8 cellular contexts compared by ENCODE assay signal in the genomic region with DNA sequence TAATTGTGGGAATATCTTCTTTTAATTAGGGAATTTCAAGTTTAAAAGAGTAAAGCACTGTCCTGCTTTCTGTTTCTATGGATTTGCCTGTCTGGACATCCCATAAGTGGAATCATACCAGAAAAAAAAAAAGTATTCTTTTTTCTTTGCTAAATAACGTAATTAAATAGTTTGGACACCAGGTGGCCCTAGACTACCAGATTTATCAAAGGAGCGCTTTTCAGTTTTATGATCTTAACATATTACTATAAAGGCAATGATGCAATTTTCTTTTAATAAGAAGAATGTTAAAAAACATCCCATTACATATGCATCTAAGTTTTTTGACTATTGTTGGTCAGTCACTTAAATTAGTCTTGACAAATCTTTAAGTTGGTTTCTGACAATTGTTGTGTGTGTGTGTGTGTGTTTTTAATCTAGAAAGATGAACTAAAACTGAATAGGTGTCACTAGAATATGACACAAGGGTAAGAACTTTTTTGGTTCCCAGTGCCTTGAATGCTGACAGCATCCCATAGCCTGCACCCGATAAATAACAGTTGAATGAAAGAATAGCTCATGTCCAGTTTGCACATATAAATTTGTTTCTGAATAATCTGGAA. TPM values are rescaled to one million over a fixed set of nuclear protein-coding genes. Genes with fewer than 3 reads are reported as not detected.
DNase-seq lines count a peak whose midpoint lies in the region; ATAC-seq, FAIRE-seq and TF ChIP-seq lines count a peak whose summit lies in the region.

No MANE protein-coding gene starts in this region.

- ATAC-seq in pancreas = peak in 3 of 4 donors; percentile 51 to 68 (median 55)
- ATAC-seq in HG03571 (IDR thresholded peaks at IDR 0.05; ENCODE audit: unreplicated experiment) = no peak
- ATAC-seq in HG02981 (IDR thresholded peaks at IDR 0.05; ENCODE audit: unreplicated experiment) = no peak
- no peak for ATAC-seq in effector memory CD8-positive, alpha-beta T cell (replicated peaks)

- H3K4me3 Mint-ChIP-seq in endothelial cell (ENCODE audit: unreplicated experiment) = no peak overlapping the region
- H3K4me3 Mint-ChIP-seq in effector memory CD8-positive, alpha-beta T cell = no peak overlapping the region

- no peaks in the 10 kb centered on the region for H3K9me3 Mint-ChIP-seq in endothelial cell (ENCODE audit: unreplicated experiment)
- no peaks in the 10 kb centered on the region for H3K9me3 Mint-ChIP-seq in effector memory CD8-positive, alpha-beta T cell

- 22 to 28% methylated on average over 3 of the region's 3 CpGs for WGBS in pancreas, 2 donors

- H3K27ac ChIP-seq in pancreas = no peak overlapping the region

- CTCF ChIA-PET in BJ (lab: Yijun Ruan, JAX) = interaction anchor here (0.6 to 2.4 kb wide), 2 partner anchors 227 to 559 kb away, joined by 3 to 12 read pairs; no protein-coding TSS in a partner anchor
- CTCF ChIA-PET in HEK293T (lab: Yijun Ruan, JAX) = interaction anchor here (0.6 to 1.6 kb wide), 3 partner anchors 148 to 228 kb away, joined by 3 to 13 read pairs (median 3); no protein-coding TSS in a partner anchor

- H3K4me3 ChIP-seq in BJ (ENCODE audit: low read depth, low read length) (no peak overlapping the region), pancreas (no peak overlapping the region)

- H3K36me3 ChIP-seq in BJ (ENCODE audit: control insufficient read depth, insufficient read depth, low read length) (no peaks in the 10 kb centered on the region), pancreas (no peaks in the 10 kb centered on the region)

- intact Hi-C loops in pancreas (cut with DNase I) = loop anchor here in 1 of 3 donors (10.0 kb wide), 1 partner anchor 513 kb away; no protein-coding TSS in a partner anchor

- H3K9me3 ChIP-seq in pancreas = no peaks in the 10 kb centered on the region

- peaks cover 3% of the 10 kb centered on the region for H3K4me1 Mint-ChIP-seq in endothelial cell (ENCODE audit: unreplicated experiment)
- H3K4me1 Mint-ChIP-seq in effector memory CD8-positive, alpha-beta T cell (ENCODE audit: low read depth in 2 of 2) = no peaks in the 10 kb centered on the region

- POLR2A ChIA-PET in BJ (lab: Charles Lee) (no interaction called here), HEK293T (lab: Yijun Ruan, JAX) (no interaction called here)

- DNase-seq in BJ (ENCODE audit: low read depth) (no peak), HEK293T (ENCODE audit: extremely low spot score) (peak; percentile 10), OCI-M1 (lab: John Stamatoyannopoulos, UW) (peak; percentile 61), endothelial cell (ENCODE audit: low spot score) (no peak), pancreas (no peak)
- DNase-seq in effector memory CD8-positive, alpha-beta T cell = no peak

- peaks cover 6% of the 10 kb centered on the region for H3K36me3 Mint-ChIP-seq in endothelial cell (ENCODE audit: low read depth, unreplicated experiment)
- H3K36me3 Mint-ChIP-seq in effector memory CD8-positive, alpha-beta T cell (ENCODE audit: insufficient read depth) = no peaks in the 10 kb centered on the region

- H3K27me3 ChIP-seq in BJ (ENCODE audit: control insufficient read depth, insufficient read depth, low read length) (no peaks in the 10 kb centered on the region), pancreas (no peaks in the 10 kb centered on the region)

- H3K27ac Mint-ChIP-seq in endothelial cell (ENCODE audit: unreplicated experiment) = no peak overlapping the region
- H3K27ac Mint-ChIP-seq in effector memory CD8-positive, alpha-beta T cell = no peak overlapping the region

- FAIRE-seq in pancreas (lab: Jason Lieb, UNC) = peak; percentile 91

- peak; percentile 40 for TF ChIP-seq CTCF in BJ (IDR thresholded peaks at IDR 0.05; ENCODE audit: insufficient read depth, low read depth, low read length)
- peak; percentile 70 for TF ChIP-seq CTCF in endothelial cell (IDR thresholded peaks at IDR 0.05; ENCODE audit: unreplicated experiment)
- peak in 3 of 4 donors; percentile 25 to 37 (median 33) for TF ChIP-seq CTCF in pancreas (IDR thresholded peaks at IDR 0.05)

- H3K27me3 Mint-ChIP-seq in endothelial cell (ENCODE audit: unreplicated experiment) = no peaks in the 10 kb centered on the region
- peaks cover 29 to 35% of the 10 kb centered on the region in 2 donors for H3K27me3 Mint-ChIP-seq in effector memory CD8-positive, alpha-beta T cell

- no peaks in the 10 kb centered on the region for H3K4me1 ChIP-seq in pancreas

TF ChIP-seq in HEK293T, 16 proteins besides CTCF, POLR2A, EP300 and RAD21:
- TF ChIP-seq BHLHE40 (IDR thresholded peaks at IDR 0.05; ENCODE audit: borderline replicate concordance) (no peak), NFRKB (IDR thresholded peaks at IDR 0.05) (no peak), ZNF384 (IDR thresholded peaks at IDR 0.05) (peak; percentile 49; the same call in 1 of the 2 replicates)

RNA-seq across cellular contexts. Expression of gene C5orf22, which starts 49.5 kb away (rescaled TPM):
- 9.8 and 19.8 TPM in 2 replicates for polyA plus RNA-seq in BJ (2011; rRNA removed)
- polyA minus RNA-seq in BJ (2011; rRNA and poly(A)+ RNA removed) = 7.8 and 8.6 TPM in 2 replicates
- total RNA-seq in endothelial cell (ENCODE audit: unreplicated experiment) = 26.0 TPM
- total RNA-seq in pancreas = 10 to 100 TPM in 4 of 6 donors, 1 to 10 TPM in 2; 8.5 to 14.6 (median 11.0) TPM
- 1 to 10 TPM; 4.8 to 7.2 TPM for polyA plus RNA-seq in pancreas

RNA-seq across cellular contexts. Expression of gene DROSHA, which starts 49.7 kb away (rescaled TPM):
- polyA plus RNA-seq in BJ (2011; rRNA removed) (27.6 and 42.5 TPM in 2 replicates), pancreas (10 to 100 TPM; 33.6 to 79.0 TPM)
- 45.5 and 67.2 TPM in 2 replicates for polyA minus RNA-seq in BJ (2011; rRNA and poly(A)+ RNA removed)
- total RNA-seq in endothelial cell (ENCODE audit: unreplicated experiment) (98.2 TPM), pancreas (10 to 100 TPM; 19.0 to 42.8 (median 22.9) TPM)

RNA-seq across cellular contexts. Expression of gene PDZD2, which starts 57.3 kb away (rescaled TPM):
- polyA plus RNA-seq in BJ (2011; rRNA removed) (0.06 TPM in 1 of 2 replicates, not detected in the other), pancreas (1 to 10 TPM; 1.4 to 4.5 TPM)
- 0.05 TPM in 1 of 2 replicates, not detected in the other for polyA minus RNA-seq in BJ (2011; rRNA and poly(A)+ RNA removed)
- total RNA-seq in endothelial cell (ENCODE audit: unreplicated experiment) (71.1 TPM), pancreas (1 to 10 TPM; 1.4 to 4.5 (median 3.3) TPM)

Comparison
In these comparisons a context has a peak if more than half of its experiments do, and no peak if none do; other contexts are left out.
1. DNase-seq: peak in HEK293T (single experiment) and OCI-M1 (single experiment); none in BJ (single experiment), endothelial cell (single experiment), pancreas (0 of 6) and effector memory CD8-positive, alpha-beta T cell (0 of 3).
2. ATAC-seq: peak in pancreas (3 of 4); none in HG03571 (single experiment), HG02981 (single experiment) and effector memory CD8-positive, alpha-beta T cell (single experiment).
3. RNA of gene PDZD2, which starts 57.3 kb away (total RNA-seq): 71.1 TPM in endothelial cell (single experiment); 1.4 to 4.5 TPM in pancreas; every median in the first group is over 10 times any median in the second.
4. Peak in every context shown above with its lines, with median percentiles within 50 percentile points of each other: CTCF ChIP-seq.